11 cellular contexts compared by ENCODE assay signal in the genomic region with DNA sequence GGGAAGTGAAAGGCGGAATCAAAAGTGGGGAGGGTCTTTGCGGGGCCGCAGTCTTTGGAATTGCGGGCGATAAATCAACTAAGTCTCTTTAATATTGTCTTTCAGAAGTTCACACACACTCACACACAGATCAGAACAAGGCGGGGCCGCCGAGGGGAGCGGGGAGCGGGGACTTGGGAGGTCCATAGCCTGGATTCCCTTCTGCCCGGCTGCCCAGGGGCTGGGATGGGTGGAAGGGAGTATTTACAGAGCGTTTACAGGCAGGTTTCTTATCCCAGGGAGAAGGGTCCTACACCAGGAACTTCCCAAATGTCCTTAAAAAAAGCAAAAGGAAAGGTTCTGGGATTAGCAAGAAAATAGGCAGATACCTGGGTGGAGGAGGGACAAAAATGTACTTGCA. TPM values are rescaled to one million over a fixed set of nuclear protein-coding genes. Genes with fewer than 3 reads are reported as not detected.
A peak's percentile ranks its signal among the peaks of the same experiment; 100 is the strongest.
DNase-seq lines count a peak whose midpoint lies in the region; ATAC-seq lines count a peak whose summit lies in the region.
"Had no signal": no experiment of that assay in that cellular context is flagged by ENCODE, and none has a peak within 500 bp of the region (broad histone marks: within the 10 kb centered on the region; RNA-seq: fewer than 3 reads in every experiment).

No MANE protein-coding gene starts in this region.

- no peak overlapping the region for H3K27ac Mint-ChIP-seq in stimulated activated naive CD8-positive, alpha-beta T cell treated with anti-CD3 and anti-CD28 coated beads, Interleukin-15, Interleukin-2, amounts not matched to agents 100 ng/mL and 50 ng/mL, for 24 hours
- peak overlapping the region; percentile 69 for H3K27ac Mint-ChIP-seq in dendritic cell treated with granulocyte-macrophage colony-stimulating factor and Interleukin-4, amounts not matched to agents 40 ng/mL and 50 ng/mL, for 4 days
- peak overlapping the region; percentile 51 to 80 for H3K27ac Mint-ChIP-seq in natural killer cell treated with Interleukin-12 subunit alpha and Interleukin-12 subunit beta and Interleukin-15 and Interleukin-18, amount 100 ng/mL, for 72 hours

- ATAC-seq in stimulated activated naive CD8-positive, alpha-beta T cell treated with anti-CD3 and anti-CD28 coated beads, Interleukin-15, Interleukin-2, amounts not matched to agents 100 U/mL and 50 U/mL, for 24 hours = no peak
- no peak for ATAC-seq in natural killer cell treated with Interleukin-12 subunit alpha and Interleukin-12 subunit beta and Interleukin-15 and Interleukin-18, amount 100 ng/mL, for 72 hours
- ATAC-seq in HG03039 (IDR thresholded peaks at IDR 0.05; ENCODE audit: unreplicated experiment) (no peak), HG03520 (IDR thresholded peaks at IDR 0.05; ENCODE audit: unreplicated experiment) (no peak)

- H3K36me3 Mint-ChIP-seq in stimulated activated naive CD8-positive, alpha-beta T cell treated with anti-CD3 and anti-CD28 coated beads, Interleukin-15, Interleukin-2, amounts not matched to agents 100 ng/mL and 50 ng/mL, for 24 hours (ENCODE audit: low read depth) = no peaks in the 10 kb centered on the region
- H3K36me3 Mint-ChIP-seq in dendritic cell treated with granulocyte-macrophage colony-stimulating factor and Interleukin-4, amounts not matched to agents 40 ng/mL and 50 ng/mL, for 4 days (ENCODE audit: low read depth) = no peaks in the 10 kb centered on the region
- no peaks in the 10 kb centered on the region for H3K36me3 Mint-ChIP-seq in natural killer cell treated with Interleukin-12 subunit alpha and Interleukin-12 subunit beta and Interleukin-15 and Interleukin-18, amount 100 ng/mL, for 72 hours

- no peaks in the 10 kb centered on the region for H3K9me3 Mint-ChIP-seq in stimulated activated naive CD8-positive, alpha-beta T cell treated with anti-CD3 and anti-CD28 coated beads, Interleukin-15, Interleukin-2, amounts not matched to agents 100 ng/mL and 50 ng/mL, for 24 hours
- H3K9me3 Mint-ChIP-seq in dendritic cell treated with granulocyte-macrophage colony-stimulating factor and Interleukin-4, amounts not matched to agents 40 ng/mL and 50 ng/mL, for 4 days = no peaks in the 10 kb centered on the region
- no peaks in the 10 kb centered on the region for H3K9me3 Mint-ChIP-seq in natural killer cell treated with Interleukin-12 subunit alpha and Interleukin-12 subunit beta and Interleukin-15 and Interleukin-18, amount 100 ng/mL, for 72 hours

- peak overlapping the region; percentile 77 for H3K4me3 Mint-ChIP-seq in stimulated activated naive CD8-positive, alpha-beta T cell treated with anti-CD3 and anti-CD28 coated beads, Interleukin-15, Interleukin-2, amounts not matched to agents 100 ng/mL and 50 ng/mL, for 24 hours
- peak overlapping the region; percentile 80 for H3K4me3 Mint-ChIP-seq in dendritic cell treated with granulocyte-macrophage colony-stimulating factor and Interleukin-4, amounts not matched to agents 40 ng/mL and 50 ng/mL, for 4 days
- peak overlapping the region; percentile 85 for H3K4me3 Mint-ChIP-seq in natural killer cell treated with Interleukin-12 subunit alpha and Interleukin-12 subunit beta and Interleukin-15 and Interleukin-18, amount 100 ng/mL, for 72 hours

- intact Hi-C loops in dendritic cell treated with granulocyte-macrophage colony-stimulating factor and Interleukin-4, amounts not matched to agents 40 ng/mL and 50 ng/mL, for 4 days (cut with micrococcal nuclease) = no loop called here

- H3K4me1 Mint-ChIP-seq in stimulated activated naive CD8-positive, alpha-beta T cell treated with anti-CD3 and anti-CD28 coated beads, Interleukin-15, Interleukin-2, amounts not matched to agents 100 ng/mL and 50 ng/mL, for 24 hours (ENCODE audit: low read depth) = peaks cover 45% of the 10 kb centered on the region
- H3K4me1 Mint-ChIP-seq in dendritic cell treated with granulocyte-macrophage colony-stimulating factor and Interleukin-4, amounts not matched to agents 40 ng/mL and 50 ng/mL, for 4 days (ENCODE audit: low read depth) = peaks cover 29% of the 10 kb centered on the region
- H3K4me1 Mint-ChIP-seq in natural killer cell treated with Interleukin-12 subunit alpha and Interleukin-12 subunit beta and Interleukin-15 and Interleukin-18, amount 100 ng/mL, for 72 hours (ENCODE audit: low read depth in 2 of 2) = peaks cover 32 to 45% of the 10 kb centered on the region in 2 donors

- DNase-seq in stimulated activated naive CD8-positive, alpha-beta T cell treated with anti-CD3 and anti-CD28 coated beads, Interleukin-15, Interleukin-2, amounts not matched to agents 100 U/mL and 50 U/mL, for 24 hours = no peak
- DNase-seq in natural killer cell treated with Interleukin-12 subunit alpha and Interleukin-12 subunit beta and Interleukin-15 and Interleukin-18, amount 100 ng/mL, for 72 hours (ENCODE audit: low spot score) = no peak
- DNase-seq in activated gamma-delta T cell treated with Interleukin-2 at 50 U/mL for 16 hours = no peak
- no peak for DNase-seq in stimulated activated CD4-positive, alpha-beta T cell treated with anti-CD3 and anti-CD28 coated beads, Interleukin-4, amount 100 ng/mL, for 1 hour
- DNase-seq: cortex of kidney, NCI-H774, occipital lobe had no signal

- H3K27me3 Mint-ChIP-seq in stimulated activated naive CD8-positive, alpha-beta T cell treated with anti-CD3 and anti-CD28 coated beads, Interleukin-15, Interleukin-2, amounts not matched to agents 100 ng/mL and 50 ng/mL, for 24 hours = peaks cover 36% of the 10 kb centered on the region
- peaks cover 74% of the 10 kb centered on the region for H3K27me3 Mint-ChIP-seq in dendritic cell treated with granulocyte-macrophage colony-stimulating factor and Interleukin-4, amounts not matched to agents 40 ng/mL and 50 ng/mL, for 4 days
- peaks cover 35 to 43% of the 10 kb centered on the region in 2 donors for H3K27me3 Mint-ChIP-seq in natural killer cell treated with Interleukin-12 subunit alpha and Interleukin-12 subunit beta and Interleukin-15 and Interleukin-18, amount 100 ng/mL, for 72 hours

RNA-seq across cellular contexts. Expression of a gene that starts 3.5 kb away (rescaled TPM):
- total RNA-seq in natural killer cell treated with Interleukin-12 subunit alpha and Interleukin-12 subunit beta and Interleukin-15 and Interleukin-18, amount 100 ng/mL, for 72 hours = under 1 TPM; 0.17 to 0.33 TPM

RNA-seq across cellular contexts. Expression of a gene that starts 5.7 kb away (rescaled TPM):
- total RNA-seq in natural killer cell treated with Interleukin-12 subunit alpha and Interleukin-12 subunit beta and Interleukin-15 and Interleukin-18, amount 100 ng/mL, for 72 hours = 10 to 100 TPM; 10.8 to 32.3 TPM

RNA-seq across cellular contexts. Expression of a gene that starts 16.1 kb away (rescaled TPM):
- total RNA-seq in natural killer cell treated with Interleukin-12 subunit alpha and Interleukin-12 subunit beta and Interleukin-15 and Interleukin-18, amount 100 ng/mL, for 72 hours = 10 to 100 TPM in 1 of 2 donors, 1 to 10 TPM in 1; 8.3 to 15.0 TPM

RNA-seq across cellular contexts. Expression of a gene that starts 18.2 kb away (rescaled TPM):
- 1 to 10 TPM; 5.5 to 6.0 TPM for total RNA-seq in natural killer cell treated with Interleukin-12 subunit alpha and Interleukin-12 subunit beta and Interleukin-15 and Interleukin-18, amount 100 ng/mL, for 72 hours

RNA-seq across cellular contexts. Expression of a gene that starts 20.2 kb away (rescaled TPM):
- total RNA-seq in natural killer cell treated with Interleukin-12 subunit alpha and Interleukin-12 subunit beta and Interleukin-15 and Interleukin-18, amount 100 ng/mL, for 72 hours = 100 to 1,000 TPM; 125 to 132 TPM
